Comparison of ENCODE assay signal across 25 cellular contexts in genomic region chr11:20089357-20089756, GRCh38.
DNase-seq lines count a peak whose midpoint lies in the region; ATAC-seq, FAIRE-seq and TF ChIP-seq lines count a peak whose summit lies in the region.
"Had no signal": no experiment of that assay in that cellular context is flagged by ENCODE, and none has a peak within 500 bp of the region (broad histone marks: within the 10 kb centered on the region; RNA-seq: fewer than 3 reads in every experiment).

No MANE protein-coding gene starts in this region.

- H3K27me3 ChIP-seq in BLaER1 (no peaks in the 10 kb centered on the region), dorsolateral prefrontal cortex (no peaks in the 10 kb centered on the region)
- H3K27me3 ChIP-seq: SJSA1, testis had no signal

- no peaks in the 10 kb centered on the region for H4K20me1 ChIP-seq in BLaER1

- TF ChIP-seq CTCF in dorsolateral prefrontal cortex (IDR thresholded peaks at IDR 0.05 in 54 of 56, conservative IDR thresholded peaks at IDR 0.05 in 2 of 56; ENCODE audit: low read depth in 1 of 56, partially characterized antibody in 56 of 56) (no peak), osteocyte (IDR thresholded peaks at IDR 0.05) (no peak), kidney (IDR thresholded peaks at IDR 0.05; ENCODE audit: borderline replicate concordance, extremely low read depth, insufficient read depth) (no peak)

- H3K4me3 Mint-ChIP-seq in osteocyte (ENCODE audit: unreplicated experiment): peak overlapping the region; percentile 3
- H3K4me3 Mint-ChIP-seq: activated B cell treated with CpG ODN at 0.5 μM for 24 hours; activated CD4-positive, alpha-beta memory T cell treated with anti-CD3 and anti-CD28 coated beads, Interleukin-2, amount 10 ng/mL, durations not matched to agents 7 days and 5 days; activated naive CD4-positive, alpha-beta T cell treated with anti-CD3 and anti-CD28 coated beads for 36 hours; activated T-cell treated with anti-CD3 and anti-CD28 coated beads, Interleukin-2, amount 50 U/mL, for 24 hours; CD8-positive, alpha-beta T cell; T-helper 2 cell treated with Interferon-gamma antibody and Interleukin-4, amounts not matched to agents 5 μg/mL and 100 μg/mL, for 36 hours had no signal

- H3K36me3 ChIP-seq in BLaER1 (no peaks in the 10 kb centered on the region), kidney (ENCODE audit: control insufficient read depth in 1 of 2, insufficient read depth in 2 of 2, low read length in 2 of 2) (peaks cover 23 to 39% of the 10 kb centered on the region in 2 donors)
- H3K36me3 ChIP-seq: HAP-1 had no signal

- H3K36me3 Mint-ChIP-seq in osteocyte (ENCODE audit: unreplicated experiment): peaks cover 23% of the 10 kb centered on the region
- H3K36me3 Mint-ChIP-seq: CD8-positive, alpha-beta T cell had no signal

- H3K27me3 Mint-ChIP-seq in osteocyte (ENCODE audit: unreplicated experiment): no peaks in the 10 kb centered on the region

- H3K9me3 Mint-ChIP-seq in osteocyte (ENCODE audit: unreplicated experiment): no peaks in the 10 kb centered on the region
- H3K9me3 Mint-ChIP-seq: activated B cell treated with CpG ODN at 0.5 μM for 24 hours; activated CD4-positive, alpha-beta memory T cell treated with anti-CD3 and anti-CD28 coated beads, Interleukin-2, amount 10 ng/mL, durations not matched to agents 7 days and 5 days; activated naive CD4-positive, alpha-beta T cell treated with anti-CD3 and anti-CD28 coated beads for 36 hours; activated T-cell treated with anti-CD3 and anti-CD28 coated beads, Interleukin-2, amount 50 U/mL, for 24 hours; CD8-positive, alpha-beta T cell; T-helper 2 cell treated with Interferon-gamma antibody and Interleukin-4, amounts not matched to agents 5 μg/mL and 100 μg/mL, for 36 hours had no signal

- DNase-seq in dorsolateral prefrontal cortex (no peak), osteocyte (ENCODE audit: extremely low spot score, unreplicated experiment) (no peak), NCI-H510A treated with DMSO at 0.1 percent for 48 hours (lab: John Stamatoyannopoulos, UW) (no peak), kidney (no peak)
- DNase-seq in stimulated activated CD4-positive, alpha-beta T cell treated with anti-CD3 and anti-CD28 coated beads, Interleukin-4, amount 100 ng/mL, for 4 hours: no peak
- DNase-seq: activated B cell treated with CpG ODN at 0.5 μM for 24 hours; activated CD4-positive, alpha-beta memory T cell treated with anti-CD3 and anti-CD28 coated beads, Interleukin-2, amount 10 ng/mL, durations not matched to agents 7 days and 5 days; activated naive CD4-positive, alpha-beta T cell treated with anti-CD3 and anti-CD28 coated beads for 36 hours; activated T-cell treated with anti-CD3 and anti-CD28 coated beads, Interleukin-2, amount 50 U/mL, for 24 hours; CD8-positive, alpha-beta T cell; DND-41; effector CD8-positive, alpha-beta T cell; NCI-H187 treated with DMSO at 0.1 percent for 48 hours; nucleus accumbens; PC-9; retina; stimulated activated CD4-positive, alpha-beta T cell treated with anti-CD3 and anti-CD28 coated beads, Interleukin-15, amount 100 ng/mL, for 24 hours had no signal

- no peak overlapping the region for H3K4me3 ChIP-seq in BLaER1
- no peak overlapping the region for H3K4me3 ChIP-seq in dorsolateral prefrontal cortex
- H3K4me3 ChIP-seq in kidney (ENCODE audit: low read length in 2 of 2): no peak overlapping the region
- H3K4me3 ChIP-seq: HAP-1, PC-9, SJSA1, testis had no signal

- peak overlapping the region; percentile 78 for H3K27ac Mint-ChIP-seq in osteocyte (ENCODE audit: unreplicated experiment)
- H3K27ac Mint-ChIP-seq: activated CD4-positive, alpha-beta memory T cell treated with anti-CD3 and anti-CD28 coated beads, Interleukin-2, amount 10 ng/mL, durations not matched to agents 7 days and 5 days; activated naive CD4-positive, alpha-beta T cell treated with anti-CD3 and anti-CD28 coated beads for 36 hours; activated T-cell treated with anti-CD3 and anti-CD28 coated beads, Interleukin-2, amount 50 U/mL, for 24 hours; CD8-positive, alpha-beta T cell; T-helper 2 cell treated with Interferon-gamma antibody and Interleukin-4, amounts not matched to agents 5 μg/mL and 100 μg/mL, for 36 hours had no signal

- no peak overlapping the region for H3K9ac ChIP-seq in BLaER1
- no peak overlapping the region for H3K9ac ChIP-seq in kidney (ENCODE audit: low read length in 2 of 2)

- peak; percentile 12 for ATAC-seq in HG02678 (IDR thresholded peaks at IDR 0.05; ENCODE audit: unreplicated experiment)
- ATAC-seq: CD8-positive, alpha-beta T cell; esophagus mucosa had no signal

- intact Hi-C loops in dorsolateral prefrontal cortex (cut with DNase I): no loop called here
- intact Hi-C loops in kidney (cut with DNase I): no loop called here

- FAIRE-seq in kidney (lab: Jason Lieb, UNC): no peak
- FAIRE-seq: GM12892 had no signal

- H3K4me1 ChIP-seq in BLaER1 (peaks cover 78% of the 10 kb centered on the region), kidney (ENCODE audit: control insufficient read depth in 1 of 2, insufficient read depth in 1 of 2, low read depth in 1 of 2, low read length in 2 of 2) (no peaks in the 10 kb centered on the region)
- H3K4me1 ChIP-seq: HAP-1, SJSA1 had no signal

- H3K9me3 ChIP-seq in BLaER1: no peaks in the 10 kb centered on the region
- no peaks in the 10 kb centered on the region for H3K9me3 ChIP-seq in kidney (ENCODE audit: control insufficient read depth in 1 of 2, low read length in 2 of 2)
- H3K9me3 ChIP-seq: HAP-1, SJSA1, testis had no signal

- peak overlapping the region; percentile 90 for H3K4me2 ChIP-seq in BLaER1
- H3K4me2 ChIP-seq: PC-9 had no signal

- H3K4me1 Mint-ChIP-seq in osteocyte (ENCODE audit: unreplicated experiment): peaks cover 82% of the 10 kb centered on the region

- H3K27ac ChIP-seq in BLaER1 (peak overlapping the region; percentile 67), dorsolateral prefrontal cortex (peak overlapping the region in 30 of 59 donors; percentile 1 to 74 (median 49)), kidney (ENCODE audit: low read depth in 2 of 2, low read length in 2 of 2) (no peak overlapping the region)
- H3K27ac ChIP-seq: PC-9, SJSA1 had no signal

Comparison
In these comparisons a context has a peak if more than half of its experiments do, and no peak if none do; other contexts are left out.
1. H3K27ac ChIP-seq: peak in BLaER1 (single experiment) and dorsolateral prefrontal cortex (30 of 59); none in kidney (0 of 2).